In the genomic region with DNA sequence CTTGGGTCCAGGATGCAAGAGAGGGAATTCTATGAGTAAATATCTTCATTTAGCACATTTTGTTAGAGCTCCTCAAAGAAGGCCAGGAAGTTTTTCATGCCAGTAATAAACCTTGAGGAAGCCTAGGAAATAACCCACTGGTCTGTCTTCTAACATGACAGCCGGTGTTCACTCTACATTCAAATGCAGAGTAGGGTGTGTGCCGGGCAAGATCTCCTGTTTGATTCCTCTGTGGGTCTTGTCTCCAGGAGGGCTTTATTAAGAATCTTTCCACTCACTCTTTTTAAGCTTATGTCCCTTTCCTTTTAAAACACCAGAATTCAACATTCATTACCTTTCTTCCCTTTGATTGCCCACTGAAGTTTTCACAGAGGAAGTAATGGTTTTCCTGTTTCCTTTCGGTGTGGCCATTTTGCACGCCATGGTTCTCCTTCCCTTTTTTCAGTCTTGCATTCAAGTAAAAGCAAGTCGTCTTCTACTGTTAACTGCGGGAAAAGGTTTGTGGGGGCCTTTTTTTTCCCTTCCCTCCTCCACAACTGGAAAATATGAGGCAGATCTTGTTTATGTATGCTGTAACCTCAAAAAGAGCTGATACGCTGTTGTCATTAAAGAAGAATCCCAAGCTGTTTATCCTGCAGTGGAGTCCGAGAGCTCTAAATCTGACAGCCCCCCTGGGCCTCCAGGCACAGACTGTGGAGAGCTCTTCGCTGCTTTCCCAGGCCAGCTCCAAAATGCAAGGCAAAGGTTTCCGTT, we compare ENCODE assay signal across 8 cellular contexts. TPM values are rescaled to one million over a fixed set of nuclear protein-coding genes. Genes with fewer than 3 reads are reported as not detected.
DNase-seq lines count a peak whose midpoint lies in the region; ATAC-seq and TF ChIP-seq lines count a peak whose summit lies in the region.

No MANE protein-coding gene starts in this region.

- TF ChIP-seq EP300 in sigmoid colon (IDR thresholded peaks at IDR 0.05) = no peak

- peak overlapping the region; percentile 11 to 24 for H3K4me3 ChIP-seq in CD4-positive, alpha-beta memory T cell (ENCODE audit: low read length in 2 of 2)
- H3K4me3 ChIP-seq in cardiac muscle cell = no peak overlapping the region
- peak overlapping the region in 1 of 4 donors; percentile 5 for H3K4me3 ChIP-seq in sigmoid colon

- H3K9me3 ChIP-seq in CD4-positive, alpha-beta memory T cell (ENCODE audit: control insufficient read depth in 1 of 2, low read length in 2 of 2) = no peaks in the 10 kb centered on the region
- no peaks in the 10 kb centered on the region for H3K9me3 ChIP-seq in cardiac muscle cell (ENCODE audit: low read depth)
- H3K9me3 ChIP-seq in sigmoid colon = no peaks in the 10 kb centered on the region

- H3K9me3 Mint-ChIP-seq in CD4-positive, alpha-beta memory T cell = no peaks in the 10 kb centered on the region
- H3K9me3 Mint-ChIP-seq in activated B cell treated with CpG ODN at 0.5 μM for 24 hours = no peaks in the 10 kb centered on the region

- H3K4me1 ChIP-seq in CD4-positive, alpha-beta memory T cell (ENCODE audit: insufficient read depth, low read length) = peaks cover 40% of the 10 kb centered on the region
- H3K4me1 ChIP-seq in cardiac muscle cell (ENCODE audit: low read depth) = peaks cover 27% of the 10 kb centered on the region
- peaks cover 0 to 43% (median 35%) of the 10 kb centered on the region in 4 donors for H3K4me1 ChIP-seq in sigmoid colon

- no peaks in the 10 kb centered on the region for H3K36me3 ChIP-seq in CD4-positive, alpha-beta memory T cell (ENCODE audit: insufficient read depth, low read length)
- H3K36me3 ChIP-seq in cardiac muscle cell (no peaks in the 10 kb centered on the region), sigmoid colon (no peaks in the 10 kb centered on the region)

- intact Hi-C loops in CD4-positive, alpha-beta memory T cell (cut with micrococcal nuclease) = no loop called here
- intact Hi-C loops in activated B cell treated with CpG ODN at 0.5 μM for 24 hours (cut with micrococcal nuclease) = no loop called here
- intact Hi-C loops in sigmoid colon (cut with DNase I) = no loop called here

- TF ChIP-seq POLR2A in sigmoid colon (IDR thresholded peaks at IDR 0.05) = no peak

- H3K27ac Mint-ChIP-seq in CD4-positive, alpha-beta memory T cell = peak overlapping the region in 5 of 7 donors; percentile 3 to 85 (median 31)
- peak overlapping the region; percentile 86 for H3K27ac Mint-ChIP-seq in activated B cell treated with CpG ODN at 0.5 μM for 24 hours

- peak in 3 of 5 donors; percentile 7 to 16 (median 11) for DNase-seq in CD4-positive, alpha-beta memory T cell
- DNase-seq in activated B cell treated with CpG ODN at 0.5 μM for 24 hours (no peak), cardiac muscle cell (ENCODE audit: low read depth in 1 of 2, low spot score in 1 of 2) (peak; percentile 56 to 64), sigmoid colon (peak; percentile 64), RKO (ENCODE audit: low spot score) (no peak), COLO829 (ENCODE audit: low spot score) (no peak)
- no peak for DNase-seq in stimulated activated CD4-positive, alpha-beta T cell treated with anti-CD3 and anti-CD28 coated beads, Interleukin-4, amount 100 ng/mL, for 24 hours

- CTCF ChIA-PET in CD4-positive, alpha-beta memory T cell (lab: Charles Lee; ENCODE audit: partially characterized antibody) = interaction anchor here (1.3 to 9.5 kb wide), 3 partner anchors 10 to 182 kb away, joined by 3 to 106 read pairs (median 4); no protein-coding TSS in a partner anchor
- CTCF ChIA-PET in activated B cell treated with CpG ODN at 0.5 μM for 24 hours (lab: Charles Lee) = interaction anchor here (0.6 to 3.8 kb wide), 4 partner anchors 24 to 256 kb away, joined by 3 to 16 read pairs (median 4); partner anchors contain the start of gene CMSS1

- no peaks in the 10 kb centered on the region for H3K27me3 ChIP-seq in CD4-positive, alpha-beta memory T cell (ENCODE audit: insufficient read depth, low read length)
- no peaks in the 10 kb centered on the region for H3K27me3 ChIP-seq in cardiac muscle cell
- no peaks in the 10 kb centered on the region for H3K27me3 ChIP-seq in sigmoid colon

- no peaks in the 10 kb centered on the region for H3K36me3 Mint-ChIP-seq in CD4-positive, alpha-beta memory T cell
- H3K36me3 Mint-ChIP-seq in activated B cell treated with CpG ODN at 0.5 μM for 24 hours (ENCODE audit: low read depth) = no peaks in the 10 kb centered on the region

- H3K27me3 Mint-ChIP-seq in CD4-positive, alpha-beta memory T cell = no peaks in the 10 kb centered on the region
- no peaks in the 10 kb centered on the region for H3K27me3 Mint-ChIP-seq in activated B cell treated with CpG ODN at 0.5 μM for 24 hours

- WGBS in sigmoid colon, 2 donors = 39 to 79% methylated on average over 10 of the region's 10 CpGs

- H3K27ac ChIP-seq in CD4-positive, alpha-beta memory T cell (ENCODE audit: low read depth, low read length) = no peak overlapping the region
- H3K27ac ChIP-seq in cardiac muscle cell = no peak overlapping the region
- H3K27ac ChIP-seq in sigmoid colon = peak overlapping the region; percentile 49 to 76 (median 66)

- POLR2A ChIA-PET in CD4-positive, alpha-beta memory T cell (lab: Charles Lee; ENCODE audit: partially characterized antibody) = interaction anchor here (0.9 kb wide), 1 partner anchor 187 kb away, joined by 3 read pairs; the partner anchor contains the start of gene TBC1D23
- POLR2A ChIA-PET in activated B cell treated with CpG ODN at 0.5 μM for 24 hours (lab: Charles Lee) = interaction anchor here (0.6 to 2.0 kb wide), 6 partner anchors 10 to 187 kb away, joined by 3 to 9 read pairs (median 7); partner anchors contain the start of gene TBC1D23

- peak; percentile 47 for ATAC-seq in HG02642 (IDR thresholded peaks at IDR 0.05; ENCODE audit: poor library complexity, unreplicated experiment)
- peak; percentile 11 for ATAC-seq in activated B cell treated with CpG ODN at 0.5 μM for 24 hours (ENCODE audit: low read depth)

- TF ChIP-seq CTCF in activated B cell treated with CpG ODN at 0.5 μM for 24 hours (IDR thresholded peaks at IDR 0.05) (no peak), cardiac muscle cell (IDR thresholded peaks at IDR 0.05; ENCODE audit: low read depth, low read length) (no peak), sigmoid colon (IDR thresholded peaks at IDR 0.05) (no peak)

- H3K4me1 Mint-ChIP-seq in CD4-positive, alpha-beta memory T cell = peaks cover 35 to 55% (median 48%) of the 10 kb centered on the region in 4 donors
- peaks cover 43% of the 10 kb centered on the region for H3K4me1 Mint-ChIP-seq in activated B cell treated with CpG ODN at 0.5 μM for 24 hours

- H3K4me3 Mint-ChIP-seq in CD4-positive, alpha-beta memory T cell = peak overlapping the region; percentile 68 to 83 (median 77)
- H3K4me3 Mint-ChIP-seq in activated B cell treated with CpG ODN at 0.5 μM for 24 hours = peak overlapping the region; percentile 81

RNA-seq across cellular contexts. Expression of gene FILIP1L, which starts 40.6 kb away (rescaled TPM):
- total RNA-seq in CD4-positive, alpha-beta memory T cell = not detected
- polyA plus RNA-seq in CD4-positive, alpha-beta memory T cell = under 1 TPM in 1 of 2 donors, not detected in 1; 0.32 TPM
- total RNA-seq in activated B cell treated with CpG ODN at 0.5 μM for 24 hours (1.4 and 1.5 TPM in 2 replicates), cardiac muscle cell (0.28 and 0.45 TPM in 2 replicates), sigmoid colon (10 to 100 TPM; 42.5 to 93.3 (median 67.6) TPM)
- polyA plus RNA-seq in cardiac muscle cell (0.75 and 0.82 TPM in 2 replicates), sigmoid colon (10 to 100 TPM in 1 of 3 donors, 1 to 10 TPM in 2; 6.0 to 14.9 (median 6.5) TPM)

Comparison
In these comparisons a context has a peak if more than half of its experiments do, and no peak if none do; other contexts are left out.
1. DNase-seq: peak in CD4-positive, alpha-beta memory T cell (3 of 5), cardiac muscle cell (2 of 2) and sigmoid colon (single experiment); none in activated B cell treated with CpG ODN at 0.5 μM for 24 hours (single experiment), RKO (single experiment), COLO829 (single experiment) and stimulated activated CD4-positive, alpha-beta T cell treated with anti-CD3 and anti-CD28 coated beads, Interleukin-4, amount 100 ng/mL, for 24 hours (single experiment).
2. H3K27ac ChIP-seq: peak in sigmoid colon (4 of 4); none in CD4-positive, alpha-beta memory T cell (single experiment) and cardiac muscle cell (single experiment).
3. RNA of gene FILIP1L, which starts 40.6 kb away (total RNA-seq): 42.5 to 93.3 TPM in sigmoid colon; 1.4 to 1.5 TPM in activated B cell treated with CpG ODN at 0.5 μM for 24 hours, 0.28 to 0.45 TPM in cardiac muscle cell and not detected in CD4-positive, alpha-beta memory T cell; every median in the first group is over 10 times any median in the second.